Comparison of ENCODE assay signal across 21 cellular contexts in genomic region chr6:38091626-38092025, GRCh38.
"Had no signal": no experiment of that assay in that cellular context is flagged by ENCODE, and none has a peak within 500 bp of the region (broad histone marks: within the 10 kb centered on the region; RNA-seq: fewer than 3 reads in every experiment).

No MANE protein-coding gene starts in this region.

- H3K27ac ChIP-seq: coronary artery, esophagus muscularis mucosa, neutrophil, pancreas, tibial artery, uterus had no signal

- H3K9me3 ChIP-seq: esophagus muscularis mucosa, neutrophil, pancreas, tibial artery, uterus had no signal

- H3K36me3 ChIP-seq: esophagus muscularis mucosa, pancreas, tibial artery, uterus had no signal

- H3K27me3 ChIP-seq: esophagus muscularis mucosa, neutrophil, pancreas, tibial artery, uterus had no signal

- DNase-seq: activated CD4-positive, alpha-beta T cell treated with anti-CD3 and anti-CD28 coated beads, Interleukin-2, amount 10 ng/mL, durations not matched to agents 7 days and 5 days; activated CD8-positive, alpha-beta memory T cell treated with anti-CD3 and anti-CD28 coated beads, Interleukin-2, amount 50 U/mL, for 4 hours; activated effector memory CD4-positive, alpha-beta T cell treated with Interleukin-2 at 50 U/mL for 16 hours; activated naive CD4-positive, alpha-beta T cell treated with anti-CD3 and anti-CD28 coated beads, Interleukin-2, amount 10 ng/mL, durations not matched to agents 7 days and 5 days; activated naive CD8-positive, alpha-beta T cell treated with anti-CD3 and anti-CD28 coated beads, Interleukin-2, amount 50 U/mL, for 24 hours; activated T-cell treated with anti-CD3 and anti-CD28 coated beads, Interleukin-2, amount 50 U/mL, for 48 hours; aorta; effector CD4-positive, alpha-beta T cell; immature natural killer cell; kidney glomerular epithelial cell; mesendoderm; natural killer cell; pancreas; stimulated activated CD4-positive, alpha-beta T cell treated with anti-CD3 and anti-CD28 coated beads, Interleukin-12 subunit alpha, Interleukin-12 subunit beta, amount 100 ng/mL, for 4 hours; stimulated activated CD4-positive, alpha-beta T cell treated with anti-CD3 and anti-CD28 coated beads, Interleukin-1b, Interleukin-23, amount 100 ng/mL, for 48 hours; stimulated activated naive CD4-positive, alpha-beta T cell treated with Interleukin-2 at 50 U/mL for 16 hours; tibial artery; uterus had no signal

- H3K4me3 ChIP-seq: coronary artery, esophagus muscularis mucosa, pancreas, tibial artery, uterus had no signal

- H3K4me1 ChIP-seq: pancreas had no signal
